Comparison of ENCODE assay signal across 1 cellular context in genomic region chr1:225813250-225813964, GRCh38.
TF ChIP-seq lines count a peak whose summit lies in the region.

No MANE protein-coding gene starts in this region.

TF ChIP-seq in HCT116, 20 proteins besides CTCF, POLR2A, EP300 and RAD21 (continued from another document):
- TF ChIP-seq MAX (IDR thresholded peaks at IDR 0.05), result no peak
